9 cellular contexts compared by ENCODE assay signal in the genomic region with DNA sequence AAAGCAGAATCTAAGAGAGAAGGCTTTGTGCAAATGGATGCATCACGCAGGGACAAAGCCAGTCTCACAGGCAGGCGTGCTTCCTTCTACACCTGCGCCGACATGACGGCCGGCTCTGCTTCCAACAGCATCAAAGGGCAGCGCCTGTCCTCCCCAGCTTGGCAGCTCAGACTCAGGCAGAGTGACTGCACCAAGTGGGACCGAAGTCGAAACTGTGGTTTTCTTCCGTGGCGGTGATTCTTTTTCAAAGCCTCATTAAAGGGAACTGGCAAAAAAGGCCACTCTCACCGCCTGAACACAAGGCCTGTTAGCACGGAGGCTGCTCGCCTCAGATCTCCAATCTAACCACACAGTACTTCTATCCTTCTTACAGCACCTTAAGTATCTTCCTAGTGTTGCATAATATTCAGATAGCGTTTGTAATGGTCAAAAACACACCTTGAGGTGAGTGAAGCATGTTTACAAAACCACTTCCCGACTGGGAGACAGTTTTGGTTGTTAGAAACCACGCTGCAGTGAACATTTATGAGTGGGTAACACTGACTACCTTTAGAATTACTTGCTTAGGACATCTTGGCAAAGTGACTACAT.
DNase-seq lines count a peak whose midpoint lies in the region; ATAC-seq and TF ChIP-seq lines count a peak whose summit lies in the region.
"Had no signal": no experiment of that assay in that cellular context is flagged by ENCODE, and none has a peak within 500 bp of the region (broad histone marks: within the 10 kb centered on the region; RNA-seq: fewer than 3 reads in every experiment).

No MANE protein-coding gene starts in this region.

- no peak for ATAC-seq in GM21723 (IDR thresholded peaks at IDR 0.05; ENCODE audit: unreplicated experiment)

- H3K4me3 ChIP-seq in BE2C (ENCODE audit: low read depth, low read length): no peak overlapping the region
- peak overlapping the region; percentile 16 for H3K4me3 ChIP-seq in Jurkat, Clone E6-1 (ENCODE audit: low read length)

- H3K4me1 Mint-ChIP-seq in activated naive CD8-positive, alpha-beta T cell (ENCODE audit: low read depth): peaks cover 19% of the 10 kb centered on the region

- H3K27me3 Mint-ChIP-seq in activated naive CD8-positive, alpha-beta T cell: no peaks in the 10 kb centered on the region

- peaks cover 8% of the 10 kb centered on the region for H3K36me3 Mint-ChIP-seq in activated naive CD8-positive, alpha-beta T cell

- H3K4me1 ChIP-seq in BE2C: no peaks in the 10 kb centered on the region

- H3K9me3 ChIP-seq in BE2C: no peaks in the 10 kb centered on the region

- TF ChIP-seq CTCF in BE2C (IDR thresholded peaks at IDR 0.05; ENCODE audit: low read depth, low read length): no peak

- no peaks in the 10 kb centered on the region for H3K9me3 Mint-ChIP-seq in activated naive CD8-positive, alpha-beta T cell (ENCODE audit: low read depth)

- peak overlapping the region; percentile 30 for H3K4me3 Mint-ChIP-seq in activated naive CD8-positive, alpha-beta T cell

- H3K27ac Mint-ChIP-seq in activated naive CD8-positive, alpha-beta T cell: peak overlapping the region; percentile 34

- H3K27me3 ChIP-seq in BE2C: no peaks in the 10 kb centered on the region

- H3K36me3 ChIP-seq in BE2C: no peaks in the 10 kb centered on the region; the same call in none of the 2 replicates

- peak; percentile 5 for DNase-seq in BE2C
- peak; percentile 93 for DNase-seq in Jurkat, Clone E6-1 (ENCODE audit: low read depth, low spot score)
- DNase-seq in midbrain (lab: John Stamatoyannopoulos, UW): peak; percentile 17
- no peak for DNase-seq in NCI-H524 treated with DMSO at 0.1 percent for 48 hours (lab: John Stamatoyannopoulos, UW)
- DNase-seq in NCI-H526 (lab: John Stamatoyannopoulos, UW): no peak
- DNase-seq in NCI-H1417 treated with DMSO at 0.1 percent for 48 hours (lab: John Stamatoyannopoulos, UW): no peak
- DNase-seq: NCI-H1694 had no signal

Comparison
In these comparisons a context has a peak if more than half of its experiments do, and no peak if none do; other contexts are left out.
1. DNase-seq: peak in BE2C (single experiment), Jurkat, Clone E6-1 (single experiment) and midbrain (single experiment); none in NCI-H524 treated with DMSO at 0.1 percent for 48 hours (single experiment), NCI-H526 (0 of 2) and NCI-H1417 treated with DMSO at 0.1 percent for 48 hours (single experiment).